ENCODE assay signal across 1 cellular context in the genomic region with DNA sequence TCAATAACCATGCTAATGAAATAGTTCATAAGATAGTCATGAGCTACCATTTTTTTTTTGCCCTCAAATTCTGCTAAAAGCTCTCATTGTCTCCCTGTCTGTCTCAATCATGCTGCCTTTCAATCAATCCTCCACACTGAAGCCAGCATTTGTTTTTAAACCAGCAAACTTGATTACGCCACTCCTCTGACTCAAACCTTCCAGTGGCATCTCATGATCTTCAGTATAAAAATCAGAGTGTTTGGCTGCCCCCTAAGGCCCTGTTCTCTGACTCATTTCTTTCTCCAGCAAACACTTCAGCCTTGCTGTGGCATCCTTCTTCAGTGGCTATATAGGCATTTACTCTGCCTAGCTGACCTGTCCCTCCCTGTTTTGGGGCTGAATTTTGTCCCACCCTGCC.
TF ChIP-seq lines count a peak whose summit lies in the region.

No MANE protein-coding gene starts in this region.

TF ChIP-seq in HCT116, 20 proteins besides CTCF, POLR2A, EP300 and RAD21 (continued from another document):
- TF ChIP-seq, protein P1, sequence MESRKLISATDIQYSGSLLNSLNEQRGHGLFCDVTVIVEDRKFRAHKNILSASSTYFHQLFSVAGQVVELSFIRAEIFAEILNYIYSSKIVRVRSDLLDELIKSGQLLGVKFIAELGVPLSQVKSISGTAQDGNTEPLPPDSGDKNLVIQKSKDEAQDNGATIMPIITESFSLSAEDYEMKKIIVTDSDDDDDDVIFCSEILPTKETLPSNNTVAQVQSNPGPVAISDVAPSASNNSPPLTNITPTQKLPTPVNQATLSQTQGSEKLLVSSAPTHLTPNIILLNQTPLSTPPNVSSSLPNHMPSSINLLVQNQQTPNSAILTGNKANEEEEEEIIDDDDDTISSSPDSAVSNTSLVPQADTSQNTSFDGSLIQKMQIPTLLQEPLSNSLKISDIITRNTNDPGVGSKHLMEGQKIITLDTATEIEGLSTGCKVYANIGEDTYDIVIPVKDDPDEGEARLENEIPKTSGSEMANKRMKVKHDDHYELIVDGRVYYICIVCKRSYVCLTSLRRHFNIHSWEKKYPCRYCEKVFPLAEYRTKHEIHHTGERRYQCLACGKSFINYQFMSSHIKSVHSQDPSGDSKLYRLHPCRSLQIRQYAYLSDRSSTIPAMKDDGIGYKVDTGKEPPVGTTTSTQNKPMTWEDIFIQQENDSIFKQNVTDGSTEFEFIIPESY (IDR thresholded peaks at IDR 0.05; ENCODE audit: extremely low read depth, insufficient replicate concordance, low read length), result no peak
- TF ChIP-seq ZFX (IDR thresholded peaks at IDR 0.05), result no peak
- peak; percentile 52 for TF ChIP-seq FOSL1 (IDR thresholded peaks at IDR 0.05; ENCODE audit: low read depth)
- TF ChIP-seq SRF (IDR thresholded peaks at IDR 0.05; ENCODE audit: low read depth), result no peak
- TF ChIP-seq CEBPB (IDR thresholded peaks at IDR 0.05; ENCODE audit: low read depth), result peak; percentile 88
- no peak for TF ChIP-seq ELF1 (IDR thresholded peaks at IDR 0.05; ENCODE audit: borderline replicate concordance, low read depth)
